Comparison of ENCODE assay signal across 12 cellular contexts in genomic region chr3:67016522-67017080, GRCh38. TPM values are rescaled to one million over a fixed set of nuclear protein-coding genes. Genes with fewer than 3 reads are reported as not detected.
DNase-seq lines count a peak whose midpoint lies in the region; ATAC-seq, FAIRE-seq and TF ChIP-seq lines count a peak whose summit lies in the region.
"Had no signal": no experiment of that assay in that cellular context is flagged by ENCODE, and none has a peak within 500 bp of the region (broad histone marks: within the 10 kb centered on the region; RNA-seq: fewer than 3 reads in every experiment).

No MANE protein-coding gene starts in this region.

- TF ChIP-seq POLR2A in GM12891 (IDR thresholded peaks at IDR 0.05; ENCODE audit: low read depth, low read length) (no peak; the same call in 1 of the 2 replicates), Raji (IDR thresholded peaks at IDR 0.05; ENCODE audit: insufficient read depth, low read depth, low read length) (peak; percentile 68)

- peak; percentile 49 for ATAC-seq in GM19035 (IDR thresholded peaks at IDR 0.05; ENCODE audit: unreplicated experiment)
- peak; percentile 60 for ATAC-seq in HG02798 (IDR thresholded peaks at IDR 0.05; ENCODE audit: poor library complexity, unreplicated experiment)
- no peak for ATAC-seq in HG03280 (IDR thresholded peaks at IDR 0.05; ENCODE audit: unreplicated experiment)
- ATAC-seq: CD8-positive, alpha-beta T cell had no signal

- DNase-seq in GM12891 (ENCODE audit: insufficient read length, low spot score) (no peak), cerebellar cortex (ENCODE audit: low spot score) (no peak), DMS53 treated with DMSO at 0.1 percent for 48 hours (lab: John Stamatoyannopoulos, UW; ENCODE audit: unreplicated experiment) (no peak), SHP77 treated with DMSO at 0.1 percent for 48 hours (lab: John Stamatoyannopoulos, UW) (no peak)
- DNase-seq: activated CD4-positive, alpha-beta T cell treated with anti-CD3 and anti-CD28 coated beads, Interleukin-2, amount 10 ng/mL, durations not matched to agents 24 days and 14 days; activated naive CD8-positive, alpha-beta T cell treated with anti-CD3 and anti-CD28 coated beads, Interleukin-2, amount 10 ng/mL, durations not matched to agents 7 days and 5 days; CD8-positive, alpha-beta T cell; NCI-H1436 had no signal

- peak; percentile 55 for FAIRE-seq in GM12891 (lab: Jason Lieb, UNC)

TF ChIP-seq in GM12891, 5 proteins besides CTCF, POLR2A, EP300 and RAD21:
- TF ChIP-seq TAF1 (IDR thresholded peaks at IDR 0.05; ENCODE audit: low read depth, low read length), result no peak
- TF ChIP-seq SPI1 (IDR thresholded peaks at IDR 0.05; ENCODE audit: low read depth, low read length), result no peak
- TF ChIP-seq POU2F2 (IDR thresholded peaks at IDR 0.05; ENCODE audit: low read depth, low read length), result no peak
- TF ChIP-seq PAX5 (IDR thresholded peaks at IDR 0.05; ENCODE audit: insufficient read depth, low read length, severe bottlenecking), result no peak
- TF ChIP-seq POLR2AphosphoS5 (IDR thresholded peaks at IDR 0.05; ENCODE audit: low read depth, low read length), result peak; percentile 39; the same call in 1 of the 2 replicates
TF ChIP-seq in GM12891: peak in this region for 1.

RNA-seq across cellular contexts. Expression of gene KBTBD8, which starts 18.5 kb away (rescaled TPM):
- 4.4 TPM for polyA plus RNA-seq in GM12891 (2012; ENCODE audit: low read depth, missing spikeins)
